ENCODE assay signal across 10 cellular contexts in genomic region chr19:2923510-2923909, GRCh38. TPM values are rescaled to one million over a fixed set of nuclear protein-coding genes. Genes with fewer than 3 reads are reported as not detected.
A peak's percentile ranks its signal among the peaks of the same experiment; 100 is the strongest.
DNase-seq lines count a peak whose midpoint lies in the region; ATAC-seq lines count a peak whose summit lies in the region.
"Had no signal": no experiment of that assay in that cellular context is flagged by ENCODE, and none has a peak within 500 bp of the region (broad histone marks: within the 10 kb centered on the region; RNA-seq: fewer than 3 reads in every experiment).

No MANE protein-coding gene starts in this region.

- no peak for ATAC-seq in HG03097 (IDR thresholded peaks at IDR 0.05; ENCODE audit: low FRiP score, unreplicated experiment)

- DNase-seq in A172 (ENCODE audit: low spot score): peak; percentile 35
- DNase-seq in NCI-H1092 (lab: John Stamatoyannopoulos, UW): peak; percentile 42
- DNase-seq in epidermal melanocyte (ENCODE audit: insufficient read length, low spot score): peak; percentile 96
- DNase-seq in Kasumi-1 (lab: John Stamatoyannopoulos, UW): no peak
- no peak for DNase-seq in H4 (ENCODE audit: low spot score)
- DNase-seq: cortex of kidney, retina had no signal

RNA-seq across cellular contexts. Expression of gene ZNF77, which starts 21.3 kb away (rescaled TPM):
- 6.5 and 9.0 TPM in 2 replicates for total RNA-seq in A172 (2014; rRNA removed; shearing (Covaris generic))
- total RNA-seq in H4 (2014; rRNA removed; shearing (Covaris generic)): 3.7 and 4.0 TPM in 2 replicates

RNA-seq across cellular contexts. Expression of gene ZNF57, which starts 22.8 kb away (rescaled TPM):
- 7.2 and 9.2 TPM in 2 replicates for total RNA-seq in A172 (2014; rRNA removed; shearing (Covaris generic))
- total RNA-seq in H4 (2014; rRNA removed; shearing (Covaris generic)): 3.4 and 7.3 TPM in 2 replicates

RNA-seq across cellular contexts. Expression of gene TLE6, which starts 53.9 kb away (rescaled TPM):
- 4.8 and 6.3 TPM in 2 replicates for total RNA-seq in A172 (2014; rRNA removed; shearing (Covaris generic))
- 1.5 and 2.7 TPM in 2 replicates for total RNA-seq in H4 (2014; rRNA removed; shearing (Covaris generic))

RNA-seq across cellular contexts. Expression of gene ZNF556, which starts 56.4 kb away (rescaled TPM):
- total RNA-seq in A172 (2014; rRNA removed; shearing (Covaris generic)): not detected in 2 replicates
- not detected in 2 replicates for total RNA-seq in H4 (2014; rRNA removed; shearing (Covaris generic))
- total RNA-seq: B cell, Peyer's patch had no signal

Comparison
In these comparisons a context has a peak if more than half of its experiments do, and no peak if none do; other contexts are left out.
1. DNase-seq: peak in A172 (single experiment), NCI-H1092 (single experiment) and epidermal melanocyte (single experiment); none in Kasumi-1 (0 of 2) and H4 (single experiment).